ENCODE assay signal across 21 cellular contexts in the genomic region with DNA sequence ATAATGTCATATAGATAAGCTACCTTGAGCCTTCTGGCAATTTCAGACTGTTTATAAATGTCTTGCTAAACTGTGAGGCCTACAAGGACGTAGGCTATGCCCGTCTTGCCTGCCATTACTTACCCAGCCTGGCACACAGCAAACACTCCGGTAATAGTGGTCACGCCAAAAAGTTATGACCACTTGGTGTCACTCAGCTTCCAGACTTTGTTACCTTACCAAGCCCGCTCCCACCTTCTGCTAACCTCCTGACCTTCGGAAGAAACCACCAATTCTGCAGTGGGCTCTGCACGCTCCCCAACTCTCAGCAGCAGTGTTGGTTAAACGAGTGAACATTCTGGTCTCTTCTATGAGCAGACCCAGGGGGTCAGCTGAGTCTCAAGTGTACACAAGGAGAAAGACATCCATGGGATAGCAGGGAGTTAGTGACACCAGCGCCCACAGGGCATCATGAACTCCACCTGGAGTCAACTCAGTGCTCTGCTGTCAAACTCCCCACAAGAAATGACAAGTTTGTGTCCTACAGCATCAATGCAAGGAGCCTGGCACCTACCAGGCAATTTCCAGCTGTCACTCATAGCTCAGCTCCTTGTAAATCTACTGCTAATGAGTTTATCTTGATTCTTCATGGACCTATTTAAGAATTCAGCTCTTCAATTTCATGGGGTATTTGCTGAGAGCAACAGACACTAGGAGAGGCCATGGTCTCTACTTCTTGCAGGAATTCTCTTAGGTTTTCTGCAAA.
DNase-seq lines count a peak whose midpoint lies in the region; ATAC-seq and TF ChIP-seq lines count a peak whose summit lies in the region.
"Had no signal": no experiment of that assay in that cellular context is flagged by ENCODE, and none has a peak within 500 bp of the region (broad histone marks: within the 10 kb centered on the region; RNA-seq: fewer than 3 reads in every experiment).

No MANE protein-coding gene starts in this region.

- H2BK120ac ChIP-seq in H9 (ENCODE audit: low read depth, low read length, poor library complexity, severe bottlenecking), result no peak overlapping the region

- H3K27ac ChIP-seq in H9 (ENCODE audit: insufficient read length, low read depth, low read length) (no peak overlapping the region), endodermal cell (ENCODE audit: low read depth, low read length) (peak overlapping the region; percentile 51)
- H3K27ac ChIP-seq: BLaER1, HL-60, PC-9, RWPE1 had no signal

- H3K27me3 Mint-ChIP-seq in H9 (ENCODE audit: low read depth) (no peaks in the 10 kb centered on the region), endodermal cell (ENCODE audit: insufficient read depth) (peaks cover 2% of the 10 kb centered on the region)
- H3K27me3 Mint-ChIP-seq: CD4-positive, CD25-positive, alpha-beta regulatory T cell had no signal

- H3K56ac ChIP-seq in H9 (ENCODE audit: insufficient read length, low read depth, low read length), result no peak overlapping the region

- H2BK15ac ChIP-seq in H9 (ENCODE audit: low read depth, low read length), result no peak overlapping the region

- H3K36me3 ChIP-seq in endodermal cell (ENCODE audit: control insufficient read depth, insufficient read depth, low read length), result no peaks in the 10 kb centered on the region
- H3K36me3 ChIP-seq: BLaER1 had no signal

- no peaks in the 10 kb centered on the region for H3K23me2 ChIP-seq in H9 (ENCODE audit: insufficient read length, low read depth, low read length, poor library complexity, severe bottlenecking)

- no peaks in the 10 kb centered on the region for H4K20me1 ChIP-seq in H9 (ENCODE audit: control insufficient read depth, insufficient read depth, insufficient read length)
- H4K20me1 ChIP-seq: BLaER1 had no signal

- H2BK12ac ChIP-seq in H9 (ENCODE audit: insufficient read length, low read depth, low read length), result no peak overlapping the region

- CTCF ChIA-PET in HEK293T (lab: Yijun Ruan, JAX), result no interaction called here

- H3K4ac ChIP-seq in H9 (ENCODE audit: low read depth, low read length), result no peak overlapping the region

- H3K79me2 ChIP-seq in H9 (ENCODE audit: insufficient read depth, low read length), result no peaks in the 10 kb centered on the region

- no peaks in the 10 kb centered on the region; a peak in 2 of 5 replicates for H3K9me3 Mint-ChIP-seq in H9
- no peaks in the 10 kb centered on the region for H3K9me3 Mint-ChIP-seq in endodermal cell
- H3K9me3 Mint-ChIP-seq: CD4-positive, CD25-positive, alpha-beta regulatory T cell had no signal

- H3K27ac Mint-ChIP-seq in H9 (peak overlapping the region; percentile 86 to 93 (median 92); a peak in 5 of 7 replicates), endodermal cell (no peak overlapping the region)
- H3K27ac Mint-ChIP-seq: CD4-positive, CD25-positive, alpha-beta regulatory T cell had no signal

- H2BK20ac ChIP-seq in H9 (ENCODE audit: low read depth, low read length, poor library complexity, severe bottlenecking), result no peak overlapping the region

- no peak overlapping the region for H4K91ac ChIP-seq in H9 (ENCODE audit: insufficient read length, low read depth, low read length)

- TF ChIP-seq CTCF in H9 (conservative IDR thresholded peaks at IDR 0.05) (no peak), endodermal cell (conservative IDR thresholded peaks at IDR 0.05) (no peak)

- H3K4me2 ChIP-seq in H9 (ENCODE audit: insufficient read depth, insufficient read length, low read length), result no peak overlapping the region
- H3K4me2 ChIP-seq: BLaER1, PC-9 had no signal

- H3K36me3 Mint-ChIP-seq in H9 (ENCODE audit: insufficient read depth in 1 of 3, low read depth in 3 of 3) (no peaks in the 10 kb centered on the region), endodermal cell (ENCODE audit: low read depth) (no peaks in the 10 kb centered on the region)
- H3K36me3 Mint-ChIP-seq: CD4-positive, CD25-positive, alpha-beta regulatory T cell had no signal

- ATAC-seq in HG03457 (IDR thresholded peaks at IDR 0.05; ENCODE audit: unreplicated experiment), result no peak

- whole genome bisulfite sequencing in H9 (ENCODE audit: extremely low coverage, insufficient read length, low lambda C conversion rate), result no CpG with 5 or more reads among the region's 9 CpGs
- WGBS in endodermal cell (ENCODE audit: insufficient coverage in 1 of 2, insufficient read length in 1 of 2), 2 experiments, result 91 to 93% methylated on average over 7 to 9 of the region's 9 CpGs

- H3K4me1 Mint-ChIP-seq in H9 (peaks cover 61 to 62% of the 10 kb centered on the region in 2 experiments), endodermal cell (peaks cover 28% of the 10 kb centered on the region)
- H3K4me1 Mint-ChIP-seq: CD4-positive, CD25-positive, alpha-beta regulatory T cell had no signal

- no peaks in the 10 kb centered on the region for H3K9me3 ChIP-seq in H9 (ENCODE audit: control insufficient read depth, low read depth, low read length)
- H3K9me3 ChIP-seq in endodermal cell (ENCODE audit: control insufficient read depth, low read length), result no peaks in the 10 kb centered on the region
- H3K9me3 ChIP-seq: BLaER1 had no signal

- no peak overlapping the region for H4K5ac ChIP-seq in H9 (ENCODE audit: insufficient read length, low read depth, low read length)

- H3K4me1 ChIP-seq in H9 (ENCODE audit: insufficient read depth, low read length) (peaks cover 10% of the 10 kb centered on the region; the same call in 1 of the 2 replicates), endodermal cell (ENCODE audit: control insufficient read depth, insufficient read depth, low read length) (peaks cover 5% of the 10 kb centered on the region)

- no peak overlapping the region for H2BK5ac ChIP-seq in H9 (ENCODE audit: insufficient read length, low read length)

- no peak overlapping the region for H3K23ac ChIP-seq in H9 (ENCODE audit: insufficient read length, low read depth, low read length)

- H3K27me3 ChIP-seq in H9 (ENCODE audit: insufficient read depth, low read length), result no peaks in the 10 kb centered on the region
- no peaks in the 10 kb centered on the region for H3K27me3 ChIP-seq in endodermal cell (ENCODE audit: control insufficient read depth, insufficient read depth, low read length, poor library complexity, severe bottlenecking)
- H3K27me3 ChIP-seq: BLaER1 had no signal

- no peak overlapping the region for H3K18ac ChIP-seq in H9 (ENCODE audit: insufficient read length, low read depth, low read length)

- DNase-seq in H9 (no peak), HEK293T (ENCODE audit: extremely low spot score) (no peak), endodermal cell (no peak), posterior vena cava (ENCODE audit: low spot score) (peak; percentile 61), RKO (ENCODE audit: low spot score) (no peak), NCI-H1417 treated with DMSO at 0.1 percent for 48 hours (lab: John Stamatoyannopoulos, UW) (no peak)
- DNase-seq: CD4-positive, CD25-positive, alpha-beta regulatory T cell; DMS53; NCI-H1048; NCI-H1417; NCI-H187; NCI-H2081 treated with DMSO at 0.1 percent for 48 hours; NCI-H2171; NCI-H345; NCI-H510A treated with DMSO at 0.1 percent for 48 hours; PC-9; SHP77 had no signal

- intact Hi-C loops in posterior vena cava (cut with DNase I), result no loop called here

- no peak overlapping the region for H3K4me3 ChIP-seq in endodermal cell (ENCODE audit: low read length)
- H3K4me3 ChIP-seq: BLaER1, PC-9 had no signal

- POLR2A ChIA-PET in HEK293T (lab: Yijun Ruan, JAX), result no interaction called here

- no peak overlapping the region for H3K4me3 Mint-ChIP-seq in H9
- H3K4me3 Mint-ChIP-seq in endodermal cell, result no peak overlapping the region
- H3K4me3 Mint-ChIP-seq: CD4-positive, CD25-positive, alpha-beta regulatory T cell had no signal

- no peak overlapping the region for H3K9ac ChIP-seq in H9 (ENCODE audit: extremely low read depth, insufficient read length, low read length)
- H3K9ac ChIP-seq in endodermal cell (ENCODE audit: extremely low read depth, low read length, poor library complexity, severe bottlenecking), result no peak overlapping the region
- H3K9ac ChIP-seq: BLaER1 had no signal

- H3K14ac ChIP-seq in H9 (ENCODE audit: insufficient read depth, low read length), result no peak overlapping the region

- H4K8ac ChIP-seq in H9 (replicated peaks; ENCODE audit: insufficient read length, low read depth, low read length), result no peak overlapping the region

- no peak overlapping the region for H3T11ph ChIP-seq in H9 (ENCODE audit: low read length)

- no peak overlapping the region for H2AK5ac ChIP-seq in H9 (ENCODE audit: insufficient read length, low read length)

- H3K79me1 ChIP-seq in H9 (ENCODE audit: insufficient read depth, low read depth, low read length, poor library complexity, severe bottlenecking), result no peaks in the 10 kb centered on the region

- no peak overlapping the region for H2AFZ ChIP-seq in H9 (ENCODE audit: low read length)
- H2AFZ ChIP-seq: PC-9 had no signal

TF ChIP-seq in HEK293T, 16 proteins besides CTCF, POLR2A, EP300 and RAD21:
- TF ChIP-seq, protein P1, sequence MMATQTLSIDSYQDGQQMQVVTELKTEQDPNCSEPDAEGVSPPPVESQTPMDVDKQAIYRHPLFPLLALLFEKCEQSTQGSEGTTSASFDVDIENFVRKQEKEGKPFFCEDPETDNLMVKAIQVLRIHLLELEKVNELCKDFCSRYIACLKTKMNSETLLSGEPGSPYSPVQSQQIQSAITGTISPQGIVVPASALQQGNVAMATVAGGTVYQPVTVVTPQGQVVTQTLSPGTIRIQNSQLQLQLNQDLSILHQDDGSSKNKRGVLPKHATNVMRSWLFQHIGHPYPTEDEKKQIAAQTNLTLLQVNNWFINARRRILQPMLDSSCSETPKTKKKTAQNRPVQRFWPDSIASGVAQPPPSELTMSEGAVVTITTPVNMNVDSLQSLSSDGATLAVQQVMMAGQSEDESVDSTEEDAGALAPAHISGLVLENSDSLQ (IDR thresholded peaks at IDR 0.05), result peak; percentile 46; the same call in 1 of the 2 replicates
- no peak for TF ChIP-seq SP1 (IDR thresholded peaks at IDR 0.05)
TF ChIP-seq in HEK293T: peak in this region for 1.
